Comparison of ENCODE assay signal across 9 cellular contexts in genomic region chr1:73674945-73675561, GRCh38.
DNase-seq lines count a peak whose midpoint lies in the region; ATAC-seq, FAIRE-seq and TF ChIP-seq lines count a peak whose summit lies in the region.
"Had no signal": no experiment of that assay in that cellular context is flagged by ENCODE, and none has a peak within 500 bp of the region (broad histone marks: within the 10 kb centered on the region; RNA-seq: fewer than 3 reads in every experiment).

No MANE protein-coding gene starts in this region.

- H3K36me3 ChIP-seq in OCI-LY3 (replicated peaks; ENCODE audit: low read depth, low read length): no peaks in the 10 kb centered on the region
- H3K36me3 ChIP-seq in thyroid gland: no peaks in the 10 kb centered on the region

- H3K27ac ChIP-seq in OCI-LY3 (ENCODE audit: low read length): no peak overlapping the region
- no peak overlapping the region for H3K27ac ChIP-seq in thyroid gland

- H3K9ac ChIP-seq in OCI-LY3 (ENCODE audit: low read length): no peak overlapping the region

- H3K27me3 ChIP-seq in OCI-LY3 (ENCODE audit: low read depth, low read length) (no peaks in the 10 kb centered on the region), thyroid gland (no peaks in the 10 kb centered on the region)

- H4K20me1 ChIP-seq in OCI-LY3 (ENCODE audit: insufficient read depth, low read length): no peaks in the 10 kb centered on the region

- peak overlapping the region; percentile 2; the same call in 1 of the 2 replicates for H3K4me2 ChIP-seq in OCI-LY3 (ENCODE audit: low read length)

- WGBS in thyroid gland, 2 donors: 14 to 15% methylated on average over 2 of the region's 2 CpGs

- no peaks in the 10 kb centered on the region for H3K36me3 Mint-ChIP-seq in activated T-cell treated with anti-CD3 and anti-CD28 coated beads, Interleukin-2, amount 50 U/mL, for 24 hours (ENCODE audit: low read depth)
- H3K36me3 Mint-ChIP-seq: activated naive CD8-positive, alpha-beta T cell treated with anti-CD3 and anti-CD28 coated beads, Interleukin-2, amount 10 ng/mL, durations not matched to agents 7 days and 5 days had no signal

- H3K4me3 ChIP-seq in OCI-LY3 (ENCODE audit: low read length) (no peak overlapping the region), fibroblast of pulmonary artery (replicated peaks; ENCODE audit: low read depth, low read length) (no peak overlapping the region), thyroid gland (replicated peaks in 1 of 3) (no peak overlapping the region)

- no peak overlapping the region for H2AFZ ChIP-seq in OCI-LY3 (ENCODE audit: low read depth, low read length)

- peaks cover 2% of the 10 kb centered on the region for H3K9me3 Mint-ChIP-seq in activated T-cell treated with anti-CD3 and anti-CD28 coated beads, Interleukin-2, amount 50 U/mL, for 24 hours
- H3K9me3 Mint-ChIP-seq: activated naive CD8-positive, alpha-beta T cell treated with anti-CD3 and anti-CD28 coated beads, Interleukin-2, amount 10 ng/mL, durations not matched to agents 7 days and 5 days had no signal

- peak; percentile 57 for TF ChIP-seq CTCF in OCI-LY3 (IDR thresholded peaks at IDR 0.05; ENCODE audit: low read depth, low read length)
- peak; percentile 53 for TF ChIP-seq CTCF in fibroblast of pulmonary artery (IDR thresholded peaks at IDR 0.05; ENCODE audit: low read length, missing control alignments)
- peak in 5 of 6 experiments; percentile 33 to 83 (median 60) for TF ChIP-seq CTCF in thyroid gland (IDR thresholded peaks at IDR 0.05)

- H3K27ac Mint-ChIP-seq in activated T-cell treated with anti-CD3 and anti-CD28 coated beads, Interleukin-2, amount 50 U/mL, for 24 hours: no peak overlapping the region
- H3K27ac Mint-ChIP-seq: activated naive CD8-positive, alpha-beta T cell treated with anti-CD3 and anti-CD28 coated beads, Interleukin-2, amount 10 ng/mL, durations not matched to agents 7 days and 5 days had no signal

- no peaks in the 10 kb centered on the region for H3K79me2 ChIP-seq in OCI-LY3 (ENCODE audit: low read length)

- DNase-seq in HS-5 (ENCODE audit: low read depth) (peak; percentile 6), fibroblast of pulmonary artery (ENCODE audit: low read depth) (peak; percentile 8), thyroid gland (no peak), putamen (ENCODE audit: low spot score) (no peak)
- DNase-seq in activated T-cell treated with anti-CD3 and anti-CD28 coated beads, Interleukin-2, amount 50 U/mL, for 24 hours: no peak
- DNase-seq: activated naive CD8-positive, alpha-beta T cell treated with anti-CD3 and anti-CD28 coated beads, Interleukin-2, amount 10 ng/mL, durations not matched to agents 7 days and 5 days had no signal

- H3K4me1 Mint-ChIP-seq in activated T-cell treated with anti-CD3 and anti-CD28 coated beads, Interleukin-2, amount 50 U/mL, for 24 hours (ENCODE audit: low read depth): no peaks in the 10 kb centered on the region
- H3K4me1 Mint-ChIP-seq: activated naive CD8-positive, alpha-beta T cell treated with anti-CD3 and anti-CD28 coated beads, Interleukin-2, amount 10 ng/mL, durations not matched to agents 7 days and 5 days had no signal

- H3K4me3 Mint-ChIP-seq in activated T-cell treated with anti-CD3 and anti-CD28 coated beads, Interleukin-2, amount 50 U/mL, for 24 hours: no peak overlapping the region
- H3K4me3 Mint-ChIP-seq: activated naive CD8-positive, alpha-beta T cell treated with anti-CD3 and anti-CD28 coated beads, Interleukin-2, amount 10 ng/mL, durations not matched to agents 7 days and 5 days had no signal

- TF ChIP-seq POLR2A in thyroid gland (IDR thresholded peaks at IDR 0.05): no peak

- H3K9me3 ChIP-seq in OCI-LY3 (ENCODE audit: insufficient read depth, low read length) (no peaks in the 10 kb centered on the region), thyroid gland (no peaks in the 10 kb centered on the region)

- no peaks in the 10 kb centered on the region for H3K27me3 Mint-ChIP-seq in activated T-cell treated with anti-CD3 and anti-CD28 coated beads, Interleukin-2, amount 50 U/mL, for 24 hours
- H3K27me3 Mint-ChIP-seq: activated naive CD8-positive, alpha-beta T cell treated with anti-CD3 and anti-CD28 coated beads, Interleukin-2, amount 10 ng/mL, durations not matched to agents 7 days and 5 days had no signal

- peak; percentile 87 for FAIRE-seq in A204.1 (lab: Jason Lieb, UNC)

- peak; percentile 71 for ATAC-seq in GM18517 (IDR thresholded peaks at IDR 0.05; ENCODE audit: unreplicated experiment)

- intact Hi-C loops in thyroid gland (cut with DNase I): no loop called here

- H3K4me1 ChIP-seq in OCI-LY3 (ENCODE audit: low read length) (no peaks in the 10 kb centered on the region), thyroid gland (peaks cover 7 to 9% of the 10 kb centered on the region in 2 donors)

Comparison
In these comparisons a context has a peak if more than half of its experiments do, and no peak if none do; other contexts are left out.
1. DNase-seq: peak in HS-5 (single experiment) and fibroblast of pulmonary artery (single experiment); none in thyroid gland (0 of 2), putamen (single experiment) and activated T-cell treated with anti-CD3 and anti-CD28 coated beads, Interleukin-2, amount 50 U/mL, for 24 hours (single experiment).
2. Peak in every context shown above with its lines, with median percentiles within 50 percentile points of each other: CTCF ChIP-seq.